28 cellular contexts compared by ENCODE assay signal in the genomic region with DNA sequence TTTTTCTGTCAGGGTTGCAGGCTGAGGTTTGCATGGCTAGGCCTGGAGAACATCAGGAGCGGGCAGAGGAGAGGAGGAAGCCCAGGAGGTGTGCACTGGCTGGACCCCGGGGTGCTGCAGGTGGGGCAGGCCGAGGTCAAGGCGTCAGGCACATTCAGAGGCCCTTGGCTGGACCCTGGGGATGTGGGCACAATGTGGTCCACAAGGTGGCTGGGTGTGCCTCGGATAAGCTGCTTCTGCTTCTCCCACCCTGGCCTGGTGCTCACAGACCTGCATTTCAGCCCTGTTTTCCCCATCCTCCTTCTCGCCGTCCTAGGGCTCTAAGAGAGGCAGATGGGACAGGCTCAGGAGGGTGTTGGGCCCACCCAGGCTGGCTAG.
A peak's percentile ranks its signal among the peaks of the same experiment; 100 is the strongest.
DNase-seq lines count a peak whose midpoint lies in the region; ATAC-seq and TF ChIP-seq lines count a peak whose summit lies in the region.
"Had no signal": no experiment of that assay in that cellular context is flagged by ENCODE, and none has a peak within 500 bp of the region (broad histone marks: within the 10 kb centered on the region; RNA-seq: fewer than 3 reads in every experiment).

No MANE protein-coding gene starts in this region.

- H3K27ac ChIP-seq in stomach: no peak overlapping the region
- H3K27ac ChIP-seq: breast epithelium, lower lobe of right lung, ovary, skin epidermis, thoracic aorta, vagina had no signal

- no peak for TF ChIP-seq POLR2A in stomach (IDR thresholded peaks at IDR 0.05)

- H3K27ac Mint-ChIP-seq in activated CD8-positive, alpha-beta memory T cell treated with anti-CD3 and anti-CD28 coated beads, Interleukin-2, amount 10 ng/mL, durations not matched to agents 7 days and 5 days: no peak overlapping the region
- H3K27ac Mint-ChIP-seq: activated naive CD4-positive, alpha-beta T cell treated with anti-CD3 and anti-CD28 coated beads, Interleukin-2, amount 50 U/mL, for 72 hours; activated T-helper 17 cell treated with anti-CD3 and anti-CD28 coated beads, Interleukin-2, amount 50 U/mL, for 72 hours; nephron; T-cell had no signal

- intact Hi-C loops in stomach (cut with DNase I; ENCODE audit: low total_unique reads): no loop called here

- no peak for TF ChIP-seq CTCF in stomach (IDR thresholded peaks at IDR 0.05)

- CTCF ChIA-PET in activated CD8-positive, alpha-beta memory T cell treated with anti-CD3 and anti-CD28 coated beads, Interleukin-2, amount 10 ng/mL, durations not matched to agents 7 days and 5 days (lab: Charles Lee): no interaction called here

- TF ChIP-seq EP300 in stomach (IDR thresholded peaks at IDR 0.05): no peak

- WGBS in stomach, 5 donors: 86 to 96% (median 93%) methylated on average over 7 of the region's 7 CpGs

- H3K27me3 Mint-ChIP-seq in activated CD8-positive, alpha-beta memory T cell treated with anti-CD3 and anti-CD28 coated beads, Interleukin-2, amount 10 ng/mL, durations not matched to agents 7 days and 5 days: peaks cover 2% of the 10 kb centered on the region

- no peak overlapping the region for H3K4me3 Mint-ChIP-seq in activated CD8-positive, alpha-beta memory T cell treated with anti-CD3 and anti-CD28 coated beads, Interleukin-2, amount 10 ng/mL, durations not matched to agents 7 days and 5 days
- H3K4me3 Mint-ChIP-seq: activated T-helper 17 cell treated with anti-CD3 and anti-CD28 coated beads, Interleukin-2, amount 50 U/mL, for 72 hours; nephron; T-cell had no signal

- ATAC-seq in activated CD8-positive, alpha-beta memory T cell treated with anti-CD3 and anti-CD28 coated beads, Interleukin-2, amount 10 ng/mL, durations not matched to agents 7 days and 5 days: no peak
- no peak for ATAC-seq in HG03108 (IDR thresholded peaks at IDR 0.05; ENCODE audit: unreplicated experiment)
- no peak for ATAC-seq in GM21381 (IDR thresholded peaks at IDR 0.05; ENCODE audit: unreplicated experiment)
- ATAC-seq: activated naive CD4-positive, alpha-beta T cell treated with anti-CD3 and anti-CD28 coated beads, Interleukin-2, amount 50 U/mL, for 72 hours; activated T-helper 17 cell treated with anti-CD3 and anti-CD28 coated beads, Interleukin-2, amount 50 U/mL, for 72 hours; lower lobe of right lung; T-cell had no signal

- no peaks in the 10 kb centered on the region for H3K4me1 Mint-ChIP-seq in activated CD8-positive, alpha-beta memory T cell treated with anti-CD3 and anti-CD28 coated beads, Interleukin-2, amount 10 ng/mL, durations not matched to agents 7 days and 5 days
- H3K4me1 Mint-ChIP-seq: activated T-helper 17 cell treated with anti-CD3 and anti-CD28 coated beads, Interleukin-2, amount 50 U/mL, for 72 hours; nephron; T-cell had no signal

- no peaks in the 10 kb centered on the region for H3K36me3 ChIP-seq in stomach
- H3K36me3 ChIP-seq: breast epithelium, lower lobe of right lung, ovary, thoracic aorta, vagina had no signal

- DNase-seq in activated CD8-positive, alpha-beta memory T cell treated with anti-CD3 and anti-CD28 coated beads for 24 hours: peak; percentile 30
- DNase-seq in activated CD8-positive, alpha-beta memory T cell treated with anti-CD3 and anti-CD28 coated beads, Interleukin-2, amount 50 U/mL, for 4 hours: no peak
- DNase-seq in activated CD8-positive, alpha-beta memory T cell treated with anti-CD3 and anti-CD28 coated beads, Interleukin-2, amount 10 ng/mL, durations not matched to agents 7 days and 5 days: peak; percentile 19
- peak; percentile 56 for DNase-seq in islet precursor cell
- peak; percentile 17 for DNase-seq in stomach
- no peak for DNase-seq in NCI-H748 (lab: John Stamatoyannopoulos, UW; ENCODE audit: unreplicated experiment)
- DNase-seq: activated CD4-positive, alpha-beta T cell treated with anti-CD3 and anti-CD28 coated beads, Interleukin-2, amount 50 U/mL, for 1 hour; DMS79 treated with DMSO at 0.1 percent for 48 hours; effector memory CD4-positive, alpha-beta T cell; GDM1; KBM-7; kidney glomerular epithelial cell; lower lobe of right lung; NCI-H1092; NCI-H1694 treated with DMSO at 0.1 percent for 48 hours; RPMI8226; stimulated activated naive CD4-positive, alpha-beta T cell treated with Interleukin-2 at 50 U/mL for 16 hours; T-cell had no signal

- H3K9me3 ChIP-seq in stomach: no peaks in the 10 kb centered on the region
- H3K9me3 ChIP-seq: breast epithelium, lower lobe of right lung, ovary, thoracic aorta, vagina had no signal

- H3K4me1 ChIP-seq in stomach: no peaks in the 10 kb centered on the region
- H3K4me1 ChIP-seq: breast epithelium, lower lobe of right lung, vagina had no signal

- H3K9me3 Mint-ChIP-seq in activated CD8-positive, alpha-beta memory T cell treated with anti-CD3 and anti-CD28 coated beads, Interleukin-2, amount 10 ng/mL, durations not matched to agents 7 days and 5 days (ENCODE audit: low read depth): no peaks in the 10 kb centered on the region
- H3K9me3 Mint-ChIP-seq: activated naive CD4-positive, alpha-beta T cell treated with anti-CD3 and anti-CD28 coated beads, Interleukin-2, amount 50 U/mL, for 72 hours; nephron; T-cell had no signal

- no peak overlapping the region for H3K4me3 ChIP-seq in stomach
- H3K4me3 ChIP-seq: breast epithelium, lower lobe of right lung, ovary, skin epidermis, thoracic aorta, vagina had no signal

- H3K36me3 Mint-ChIP-seq in activated CD8-positive, alpha-beta memory T cell treated with anti-CD3 and anti-CD28 coated beads, Interleukin-2, amount 10 ng/mL, durations not matched to agents 7 days and 5 days: no peaks in the 10 kb centered on the region
- H3K36me3 Mint-ChIP-seq: T-cell had no signal

- H3K27me3 ChIP-seq in stomach: no peaks in the 10 kb centered on the region
- H3K27me3 ChIP-seq: breast epithelium, ovary, vagina had no signal

Comparison
In these comparisons a context has a peak if more than half of its experiments do, and no peak if none do; other contexts are left out.
1. DNase-seq: peak in activated CD8-positive, alpha-beta memory T cell treated with anti-CD3 and anti-CD28 coated beads for 24 hours (single experiment), activated CD8-positive, alpha-beta memory T cell treated with anti-CD3 and anti-CD28 coated beads, Interleukin-2, amount 10 ng/mL, durations not matched to agents 7 days and 5 days (single experiment), islet precursor cell (single experiment) and stomach (single experiment); none in activated CD8-positive, alpha-beta memory T cell treated with anti-CD3 and anti-CD28 coated beads, Interleukin-2, amount 50 U/mL, for 4 hours (single experiment) and NCI-H748 (single experiment).